In the genomic region with DNA sequence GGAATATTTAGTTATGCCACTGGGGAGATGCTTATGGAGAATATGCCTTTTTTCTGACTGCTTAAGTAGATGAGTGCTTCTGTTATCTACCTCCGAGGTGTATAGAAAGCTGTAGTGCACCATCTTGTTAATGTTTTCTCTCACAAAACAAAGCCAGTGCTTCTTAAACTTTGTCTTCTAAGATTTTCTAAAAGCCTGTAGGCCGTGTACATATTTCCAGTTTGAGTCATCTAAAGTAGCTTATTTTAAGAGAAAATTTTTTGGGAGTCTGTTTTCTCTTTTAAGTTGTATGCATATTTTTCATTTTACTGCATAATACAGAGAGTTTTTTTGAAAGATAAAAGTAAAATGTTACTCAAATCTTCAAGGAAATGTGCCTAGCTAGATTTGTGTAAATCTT, we compare ENCODE assay signal across 26 cellular contexts.
DNase-seq lines count a peak whose midpoint lies in the region; ATAC-seq lines count a peak whose summit lies in the region.
"Had no signal": no experiment of that assay in that cellular context is flagged by ENCODE, and none has a peak within 500 bp of the region (broad histone marks: within the 10 kb centered on the region; RNA-seq: fewer than 3 reads in every experiment).

No MANE protein-coding gene starts in this region.

- no peak overlapping the region for H3K4me3 ChIP-seq in SJSA1
- H3K4me3 ChIP-seq: prostate gland, sigmoid colon, suprapubic skin, upper lobe of right lung had no signal

- H3K4me1 ChIP-seq in SJSA1 (replicated peaks): peaks cover 27% of the 10 kb centered on the region
- H3K4me1 ChIP-seq: prostate gland, sigmoid colon, suprapubic skin, upper lobe of right lung had no signal

- peak overlapping the region; percentile 27; the same call in 1 of the 2 replicates for H3K27ac ChIP-seq in SJSA1
- H3K27ac ChIP-seq: prostate gland, sigmoid colon, suprapubic skin, upper lobe of right lung had no signal

- DNase-seq in EL (peak; percentile 67), SJSA1 (ENCODE audit: low read depth in 1 of 2, low spot score in 2 of 2) (peak in 1 of 2 experiments; percentile 25), fibroblast of peridontal ligament (ENCODE audit: extremely low read depth) (peak; percentile 61), medulla oblongata (ENCODE audit: extremely low spot score) (no peak)
- DNase-seq: activated CD4-positive, alpha-beta T cell treated with anti-CD3 and anti-CD28 coated beads for 36 hours; activated effector memory CD4-positive, alpha-beta T cell treated with anti-CD3 and anti-CD28 coated beads, Interleukin-2, amount 50 U/mL, for 16 hours; activated naive CD8-positive, alpha-beta T cell treated with anti-CD3 and anti-CD28 coated beads for 36 hours; activated T-cell treated with anti-CD3 and anti-CD28 coated beads, Interleukin-2, amount 50 U/mL, for 1 hour; DMS153; effector CD8-positive, alpha-beta T cell; GDM1; KG1; MM.1S; NCI-H1417; NCI-H2107; NCI-H446; sigmoid colon; stimulated activated CD4-positive, alpha-beta T cell treated with anti-CD3 and anti-CD28 coated beads, Interleukin-15, amount 100 ng/mL, for 24 hours; stimulated activated naive CD4-positive, alpha-beta T cell; upper lobe of right lung had no signal

- H3K9me3 ChIP-seq in SJSA1 (replicated peaks): no peaks in the 10 kb centered on the region
- H3K9me3 ChIP-seq: prostate gland, sigmoid colon, suprapubic skin, upper lobe of right lung had no signal

- no peaks in the 10 kb centered on the region for H3K36me3 ChIP-seq in SJSA1
- H3K36me3 ChIP-seq: prostate gland, sigmoid colon, suprapubic skin, upper lobe of right lung had no signal

- no peak for ATAC-seq in GM19455 (IDR thresholded peaks at IDR 0.05; ENCODE audit: unreplicated experiment)
- ATAC-seq in HG02852 (IDR thresholded peaks at IDR 0.05; ENCODE audit: unreplicated experiment): no peak
- no peak for ATAC-seq in HG02588 (IDR thresholded peaks at IDR 0.05; ENCODE audit: unreplicated experiment)
- ATAC-seq: activated CD4-positive, alpha-beta T cell treated with anti-CD3 and anti-CD28 coated beads for 36 hours; HCT116; upper lobe of right lung had no signal

- H3K27me3 ChIP-seq in SJSA1 (replicated peaks): no peaks in the 10 kb centered on the region
- H3K27me3 ChIP-seq: sigmoid colon, suprapubic skin, upper lobe of right lung had no signal
